Comparison of ENCODE assay signal across 10 cellular contexts in genomic region chr14:68813318-68813838, GRCh38. TPM values are rescaled to one million over a fixed set of nuclear protein-coding genes. Genes with fewer than 3 reads are reported as not detected.
DNase-seq lines count a peak whose midpoint lies in the region; ATAC-seq, FAIRE-seq and TF ChIP-seq lines count a peak whose summit lies in the region.
"Had no signal": no experiment of that assay in that cellular context is flagged by ENCODE, and none has a peak within 500 bp of the region (broad histone marks: within the 10 kb centered on the region; RNA-seq: fewer than 3 reads in every experiment).

No MANE protein-coding gene starts in this region.

- no peak overlapping the region for H3K4me3 ChIP-seq in A549
- H3K4me3 ChIP-seq in colonic mucosa, result no peak overlapping the region
- no peak overlapping the region for H3K4me3 ChIP-seq in ovary
- no peak overlapping the region for H3K4me3 ChIP-seq in HAP-1
- H3K4me3 ChIP-seq: SJSA1 had no signal

- 62% methylated on average over 5 of the region's 5 CpGs for WGBS in A549 (ENCODE audit: missing lambda C conversion rate)
- 81 to 96% (median 86%) methylated on average over 5 of the region's 5 CpGs for WGBS in ovary, 3 donors

- intact Hi-C loops in colonic mucosa (cut with DNase I) (no loop called here), ovary (cut with DNase I) (loop anchor here in 3 of 4 donors (10.0 kb wide), 2 partner anchors 419 to 569 kb away; no protein-coding TSS in a partner anchor)

- FAIRE-seq in A549 (lab: Jason Lieb, UNC), result no peak

- H3K27me3 ChIP-seq in colonic mucosa (no peaks in the 10 kb centered on the region), ovary (no peaks in the 10 kb centered on the region), HAP-1 (ENCODE audit: low read depth) (no peaks in the 10 kb centered on the region)
- H3K27me3 ChIP-seq: SJSA1 had no signal

- TF ChIP-seq POLR2A in A549 (IDR thresholded peaks at IDR 0.05; ENCODE audit: low read length), result no peak
- TF ChIP-seq POLR2A in ovary (IDR thresholded peaks at IDR 0.05), result no peak

- H3K36me3 ChIP-seq in colonic mucosa (no peaks in the 10 kb centered on the region), ovary (no peaks in the 10 kb centered on the region), HAP-1 (replicated peaks) (no peaks in the 10 kb centered on the region)
- H3K36me3 ChIP-seq: SJSA1 had no signal

- no peak for TF ChIP-seq RAD21 in A549 (conservative IDR thresholded peaks at IDR 0.05 in 1 of 2, IDR thresholded peaks at IDR 0.05 in 1 of 2)

- in situ Hi-C loops in HAP-1 (cut with MboI; ENCODE audit: low sequenced_read_pairs), result loop anchor here (10.0 kb wide), 1 partner anchor 569 kb away; no protein-coding TSS in a partner anchor

- CTCF ChIA-PET in A549 (lab: Yijun Ruan, JAX), result interaction anchor here (0.8 to 10.2 kb wide), 7 partner anchors 11 to 929 kb away, joined by 3 to 162 read pairs (median 24); no protein-coding TSS in a partner anchor

- TF ChIP-seq EP300 in A549 (IDR thresholded peaks at IDR 0.05), result no peak
- no peak for TF ChIP-seq EP300 in ovary (IDR thresholded peaks at IDR 0.05)

- POLR2A ChIA-PET in A549 (lab: Yijun Ruan, JAX), result interaction anchor here (5.8 to 13.8 kb wide), 2 partner anchors 17 to 25 kb away, joined by 34 to 187 read pairs; partner anchors contain the start of gene ZFP36L1

- H3K4me1 ChIP-seq in A549 (peaks cover 43% of the 10 kb centered on the region), colonic mucosa (peaks cover 10% of the 10 kb centered on the region), ovary (ENCODE audit: insufficient read depth) (peaks cover 32% of the 10 kb centered on the region), HAP-1 (peaks cover 23% of the 10 kb centered on the region)

- H3K9me3 ChIP-seq in A549, result no peaks in the 10 kb centered on the region
- H3K9me3 ChIP-seq in colonic mucosa, result no peaks in the 10 kb centered on the region
- no peaks in the 10 kb centered on the region for H3K9me3 ChIP-seq in ovary
- no peaks in the 10 kb centered on the region for H3K9me3 ChIP-seq in HAP-1
- H3K9me3 ChIP-seq: SJSA1 had no signal

- H3K27ac ChIP-seq in A549 (peak overlapping the region; percentile 97 to 100), colonic mucosa (peak overlapping the region; percentile 99), ovary (peak overlapping the region; percentile 75 to 99)
- H3K27ac ChIP-seq: SJSA1 had no signal

- H3K9ac ChIP-seq in colonic mucosa (ENCODE audit: low read depth in 2 of 2, low read length in 2 of 2), result peak overlapping the region in 1 of 2 donors; percentile 84

- DNase-seq in A549 (ENCODE audit: low read depth in 1 of 2, low spot score in 1 of 2), result no peak
- peak; percentile 9 for DNase-seq in GM20000 (ENCODE audit: low spot score)
- DNase-seq in colonic mucosa, result no peak
- peak in 1 of 5 donors; percentile 20 for DNase-seq in ovary
- no peak for DNase-seq in NCI-H2029 treated with DMSO at 0.1 percent for 48 hours (lab: John Stamatoyannopoulos, UW)
- DNase-seq in hippocampal formation (lab: John Stamatoyannopoulos, UW), result no peak
- DNase-seq in occipital lobe (lab: John Stamatoyannopoulos, UW), result no peak
- DNase-seq in HAP-1 (ENCODE audit: low spot score in 2 of 2), result no peak
- DNase-seq: stimulated activated naive CD4-positive, alpha-beta T cell treated with Interleukin-2 at 50 U/mL for 16 hours had no signal

- ATAC-seq in A549, result no peak

- TF ChIP-seq CTCF in A549 (IDR thresholded peaks at IDR 0.05) (no peak), GM20000 (IDR thresholded peaks at IDR 0.05; ENCODE audit: extremely low read depth, missing control alignments) (no peak), colonic mucosa (IDR thresholded peaks at IDR 0.05) (no peak), ovary (IDR thresholded peaks at IDR 0.05) (no peak)

- H3K4me2 ChIP-seq in A549, result no peak overlapping the region; the same call in 2 of the 3 replicates

TF ChIP-seq in A549, 52 proteins besides CTCF, POLR2A, EP300 and RAD21:
- TF ChIP-seq FOXS1 (CRISPR knock-in tag; IDR thresholded peaks at IDR 0.05) (no peak), USF2 (IDR thresholded peaks at IDR 0.05) (no peak)

RNA-seq across cellular contexts. Expression of gene ZFP36L1, which starts 20.5 kb away (rescaled TPM):
- polyA plus RNA-seq in A549 (2011; rRNA removed) (73.8 and 76.4 TPM in 2 replicates), A549 (2017; fragmentation: RNase III; extraction: RNeasy Plus Mini Kit Qiagen cat#74134 plus additional on column Dnase treatment) (109 to 135 TPM (median 114 TPM) in 3 replicates), ovary (100 to 1,000 TPM; 336 to 525 TPM)
- polyA plus RNA-seq in A549 (2012; cell fraction: cytosol; rRNA removed), result 303 and 417 TPM in 2 replicates
- 621 and 1,069 TPM in 2 replicates for polyA plus RNA-seq in A549 (2012; cell fraction: nucleus; rRNA removed)
- 45.3 and 60.5 TPM in 2 replicates for polyA minus RNA-seq in A549 (2011; rRNA and poly(A)+ RNA removed)
- total RNA-seq in colonic mucosa (100 to 1,000 TPM in 1 of 2 donors, 10 to 100 TPM in 1; 97.0 to 123 TPM), ovary (1,000 to 10,000 TPM in 2 of 7 donors, 100 to 1,000 TPM in 5; 412 to 1,074 (median 693) TPM), occipital lobe (7.3 TPM)

Comparison
In these comparisons a context has a peak if more than half of its experiments do, and no peak if none do; other contexts are left out.
1. RNA of gene ZFP36L1, which starts 20.5 kb away (total RNA-seq): 412 to 1,074 TPM in ovary and 97.0 to 123 TPM in colonic mucosa; 7.3 TPM in occipital lobe (single experiment); every median in the first group is over 10 times any median in the second.
2. Peak in every context shown above with its lines, with median percentiles within 50 percentile points of each other: H3K27ac ChIP-seq.